Comparison of ENCODE assay signal across 28 cellular contexts in genomic region chr15:86852741-86853140, GRCh38.
DNase-seq lines count a peak whose midpoint lies in the region; ATAC-seq and TF ChIP-seq lines count a peak whose summit lies in the region.
"Had no signal": no experiment of that assay in that cellular context is flagged by ENCODE, and none has a peak within 500 bp of the region (broad histone marks: within the 10 kb centered on the region; RNA-seq: fewer than 3 reads in every experiment).

No MANE protein-coding gene starts in this region.

- no peak overlapping the region for H3K4me3 Mint-ChIP-seq in MCF 10A (ENCODE audit: unreplicated experiment)
- H3K4me3 Mint-ChIP-seq: B cell; CD8-positive, alpha-beta T cell had no signal

- intact Hi-C loops in mammary epithelial cell (cut with micrococcal nuclease), result no loop called here
- intact Hi-C loops in MCF 10A (cut with micrococcal nuclease), result no loop called here
- intact Hi-C loops in psoas muscle (cut with DNase I), result no loop called here

- H3K27me3 ChIP-seq in mammary epithelial cell (ENCODE audit: insufficient read depth, low read length) (no peaks in the 10 kb centered on the region), psoas muscle (ENCODE audit: insufficient read depth in 3 of 3, low read length in 2 of 3) (no peaks in the 10 kb centered on the region)

- TF ChIP-seq CTCF in mammary epithelial cell (conservative IDR thresholded peaks at IDR 0.05 in 1 of 2, IDR thresholded peaks at IDR 0.05 in 1 of 2; ENCODE audit: extremely low read depth in 1 of 2, insufficient read depth in 1 of 2, low read depth in 1 of 2, low read length in 2 of 2), result no peak
- no peak for TF ChIP-seq CTCF in MCF 10A (IDR thresholded peaks at IDR 0.05; ENCODE audit: unreplicated experiment)
- no peak for TF ChIP-seq CTCF in epithelial cell of esophagus (IDR thresholded peaks at IDR 0.05; ENCODE audit: insufficient read depth, low read depth, low read length, missing control alignments)
- no peak for TF ChIP-seq CTCF in psoas muscle (IDR thresholded peaks at IDR 0.05)

- H3K4me3 ChIP-seq in mammary epithelial cell (replicated peaks in 1 of 3; ENCODE audit: insufficient read depth in 1 of 3, low read depth in 2 of 3, low read length in 3 of 3) (no peak overlapping the region), epithelial cell of esophagus (ENCODE audit: low read length) (no peak overlapping the region), psoas muscle (no peak overlapping the region)
- H3K4me3 ChIP-seq: K562, PC-9 had no signal

- dilution Hi-C loops in mammary epithelial cell (cut with HindIII; ENCODE audit: low sequenced_read_pairs), result no loop called here

- no peak overlapping the region for H3K9ac ChIP-seq in mammary epithelial cell (ENCODE audit: insufficient read depth, low read length)

- DNase-seq in mammary epithelial cell (peak; percentile 63), MCF 10A (ENCODE audit: unreplicated experiment) (no peak), epithelial cell of esophagus (ENCODE audit: low read depth) (peak; percentile 26), psoas muscle (no peak)
- DNase-seq: Caco-2; CD8-positive, alpha-beta T cell; DMS 273 treated with DMSO at 0.1 percent for 48 hours; DMS79; EL; GDM1; H7; Kasumi-1; MM.1S; NCI-H2029; NCI-H446; NCI-H524 treated with DMSO at 0.1 percent for 48 hours; NCI-H82; NK-92 treated with Interleukin-12 subunit alpha and Interleukin-12 subunit beta, amount 100 ng/mL, for 24 hours; PC-9; RPMI8226; SHP77 had no signal

- no peak overlapping the region for H3K4me2 ChIP-seq in mammary epithelial cell (ENCODE audit: insufficient read depth, low read depth, low read length)
- H3K4me2 ChIP-seq: PC-9 had no signal

- H3K27ac Mint-ChIP-seq in MCF 10A (ENCODE audit: low read depth, unreplicated experiment), result no peak overlapping the region
- H3K27ac Mint-ChIP-seq: B cell; CD8-positive, alpha-beta T cell had no signal

- POLR2A ChIA-PET in MCF 10A (lab: Yijun Ruan, JAX), result no interaction called here

- H3K36me3 Mint-ChIP-seq in MCF 10A (ENCODE audit: insufficient read depth, unreplicated experiment), result no peaks in the 10 kb centered on the region
- H3K36me3 Mint-ChIP-seq: CD8-positive, alpha-beta T cell had no signal

- H3K4me1 ChIP-seq in mammary epithelial cell (ENCODE audit: insufficient read depth, low read length) (peaks cover 4% of the 10 kb centered on the region), psoas muscle (peaks cover 41% of the 10 kb centered on the region)
- H3K4me1 ChIP-seq: Caco-2 had no signal

- no peak overlapping the region for H2AFZ ChIP-seq in mammary epithelial cell (ENCODE audit: low read depth, low read length)
- H2AFZ ChIP-seq: PC-9 had no signal

- H4K20me1 ChIP-seq in mammary epithelial cell (ENCODE audit: insufficient read depth, low read length), result no peaks in the 10 kb centered on the region

- H3K9me3 Mint-ChIP-seq in MCF 10A (ENCODE audit: unreplicated experiment), result no peaks in the 10 kb centered on the region
- H3K9me3 Mint-ChIP-seq: CD8-positive, alpha-beta T cell had no signal

- no peaks in the 10 kb centered on the region for H3K27me3 Mint-ChIP-seq in MCF 10A (ENCODE audit: insufficient read depth, unreplicated experiment)
- H3K27me3 Mint-ChIP-seq: B cell had no signal

- 18% methylated on average over 2 of the region's 2 CpGs for WGBS in mammary epithelial cell (ENCODE audit: low coverage, missing lambda C conversion rate)
- 60 to 81% (median 63%) methylated on average over 2 of the region's 2 CpGs for WGBS in psoas muscle, 3 donors

- in situ Hi-C loops in mammary epithelial cell (cut with MboI; ENCODE audit: low sequenced_read_pairs in 2 of 2), result no loop called here

- no peaks in the 10 kb centered on the region for H3K79me2 ChIP-seq in mammary epithelial cell (ENCODE audit: insufficient read depth, low read length)

- CTCF ChIA-PET in mammary epithelial cell (lab: Charles Lee; ENCODE audit: low non-redundant PET), result no interaction called here
- CTCF ChIA-PET in MCF 10A (lab: Yijun Ruan, JAX), result interaction anchor here (0.6 kb wide), 1 partner anchor 178 kb away, joined by 6 read pairs; no protein-coding TSS in a partner anchor

- no peaks in the 10 kb centered on the region for H3K36me3 ChIP-seq in mammary epithelial cell (ENCODE audit: insufficient read depth, low read length)
- no peaks in the 10 kb centered on the region for H3K36me3 ChIP-seq in psoas muscle (ENCODE audit: insufficient read depth in 1 of 2, low read depth in 1 of 2)

- H3K27ac ChIP-seq in mammary epithelial cell (ENCODE audit: insufficient read depth, low read depth, low read length), result no peak overlapping the region
- peak overlapping the region; percentile 78 for H3K27ac ChIP-seq in psoas muscle
- H3K27ac ChIP-seq: 22Rv1, C4-2B, PC-9 had no signal

- ATAC-seq in psoas muscle (peak in 1 of 4 donors; percentile 10), GM18517 (IDR thresholded peaks at IDR 0.05; ENCODE audit: unreplicated experiment) (no peak), esophagus mucosa (no peak), HG03442 (IDR thresholded peaks at IDR 0.05; ENCODE audit: unreplicated experiment) (no peak)
- ATAC-seq: CD8-positive, alpha-beta T cell; K562 had no signal

- peaks cover 6% of the 10 kb centered on the region for H3K4me1 Mint-ChIP-seq in MCF 10A (ENCODE audit: insufficient read depth, unreplicated experiment)
- H3K4me1 Mint-ChIP-seq: B cell had no signal

- H3K9me3 ChIP-seq in mammary epithelial cell (replicated peaks; ENCODE audit: insufficient read depth, low read length) (no peaks in the 10 kb centered on the region), psoas muscle (no peaks in the 10 kb centered on the region)
- H3K9me3 ChIP-seq: Caco-2 had no signal

- BruUV-seq in mammary epithelial cell (replicated peaks; lab: Mats Ljungman, UMichigan) (no TSS peak), MCF 10A (replicated peaks; lab: Mats Ljungman, UMichigan) (no TSS peak)

Comparison
In these comparisons a context has a peak if more than half of its experiments do, and no peak if none do; other contexts are left out.
1. DNase-seq: peak in mammary epithelial cell (single experiment) and epithelial cell of esophagus (single experiment); none in MCF 10A (single experiment) and psoas muscle (0 of 2).